In the genomic region with DNA sequence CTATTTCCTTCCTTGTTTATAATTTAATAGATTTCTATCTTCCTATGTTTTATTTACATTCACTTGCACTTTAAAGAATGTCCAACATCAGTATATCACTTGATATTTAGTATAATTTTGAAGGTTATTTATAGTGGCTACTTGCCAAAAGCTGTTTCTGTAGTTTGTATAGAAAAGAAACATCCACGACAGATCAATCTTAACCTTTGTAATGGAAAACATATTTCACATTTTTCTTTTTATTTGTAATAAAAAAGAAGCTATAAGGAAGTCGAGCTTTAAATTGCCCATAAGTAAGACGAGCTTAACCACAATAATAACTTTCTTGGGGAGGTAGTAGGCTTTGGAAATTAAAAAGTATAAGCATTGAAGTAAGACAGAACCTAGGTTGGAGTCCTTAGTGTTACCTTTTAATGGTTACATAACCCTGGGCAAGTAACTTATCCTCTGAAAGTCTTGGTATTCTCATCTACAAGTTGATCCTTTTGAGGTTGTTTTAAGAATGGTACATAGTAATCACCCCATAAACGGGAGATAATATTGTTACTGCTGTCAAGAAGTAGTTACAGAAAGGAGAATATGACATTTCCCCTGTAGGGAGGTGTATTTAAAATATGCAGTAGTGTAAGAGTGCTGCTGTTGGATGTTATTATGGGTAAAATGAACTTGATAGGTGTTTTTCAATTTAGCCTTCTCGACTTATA, we compare ENCODE assay signal across 19 cellular contexts. TPM values are rescaled to one million over a fixed set of nuclear protein-coding genes. Genes with fewer than 3 reads are reported as not detected.
A peak's percentile ranks its signal among the peaks of the same experiment; 100 is the strongest.
DNase-seq lines count a peak whose midpoint lies in the region; ATAC-seq and TF ChIP-seq lines count a peak whose summit lies in the region.
"Had no signal": no experiment of that assay in that cellular context is flagged by ENCODE, and none has a peak within 500 bp of the region (broad histone marks: within the 10 kb centered on the region; RNA-seq: fewer than 3 reads in every experiment).

No MANE protein-coding gene starts in this region.

- CTCF ChIA-PET in Calu3 (lab: Charles Lee), result interaction anchor here (1.1 to 1.5 kb wide), 2 partner anchors 25 to 33 kb away, joined by 3 to 4 read pairs; partner anchors contain the start of gene CPED1
- CTCF ChIA-PET in PC-9 (lab: Charles Lee), result interaction anchor here (0.6 kb wide), 1 partner anchor 33 kb away, joined by 3 read pairs; the partner anchor contains the start of gene CPED1

- no peaks in the 10 kb centered on the region for H4K20me1 ChIP-seq in PC-9 (ENCODE audit: insufficient read depth)

- H3K27me3 ChIP-seq in PC-9 (ENCODE audit: insufficient read depth, low read depth) (no peaks in the 10 kb centered on the region), gastroesophageal sphincter (no peaks in the 10 kb centered on the region), sigmoid colon (no peaks in the 10 kb centered on the region)
- H3K27me3 ChIP-seq: suprapubic skin had no signal

- no peak overlapping the region for H3K4me3 Mint-ChIP-seq in Calu3 (ENCODE audit: low read depth, unreplicated experiment)
- H3K4me3 Mint-ChIP-seq: neural crest cell; T-helper 2 cell treated with Interferon-gamma antibody and Interleukin-4, amounts not matched to agents 5 μg/mL and 100 μg/mL, for 36 hours; WTC11 had no signal

- H3K36me3 ChIP-seq in PC-9 (ENCODE audit: low read depth) (no peaks in the 10 kb centered on the region), gastroesophageal sphincter (no peaks in the 10 kb centered on the region), sigmoid colon (no peaks in the 10 kb centered on the region)
- H3K36me3 ChIP-seq: suprapubic skin had no signal

- H3K9me3 ChIP-seq in PC-9 (ENCODE audit: insufficient read depth, low read depth) (no peaks in the 10 kb centered on the region), gastroesophageal sphincter (no peaks in the 10 kb centered on the region), sigmoid colon (no peaks in the 10 kb centered on the region)
- H3K9me3 ChIP-seq: suprapubic skin had no signal

- intact Hi-C loops in Calu3 (cut with micrococcal nuclease; ENCODE audit: unreplicated experiment), result loop anchor here (5.0 kb wide), 1 partner anchor 56 kb away; no protein-coding TSS in a partner anchor
- intact Hi-C loops in PC-9 (cut with micrococcal nuclease; ENCODE audit: unreplicated experiment), result no loop called here
- intact Hi-C loops in sigmoid colon (cut with DNase I), result no loop called here

- peaks cover 32% of the 10 kb centered on the region for H3K4me1 Mint-ChIP-seq in Calu3 (ENCODE audit: low read depth, unreplicated experiment)

- H3K27ac ChIP-seq in PC-9, result peak overlapping the region; percentile 52; the same call in 1 of the 2 replicates
- H3K27ac ChIP-seq in gastroesophageal sphincter, result peak overlapping the region; percentile 23 to 50 (median 36)
- peak overlapping the region; percentile 52 to 80 (median 66) for H3K27ac ChIP-seq in sigmoid colon
- H3K27ac ChIP-seq: suprapubic skin had no signal

- no peak for ATAC-seq in gastroesophageal sphincter
- no peak for ATAC-seq in GM21529 (IDR thresholded peaks at IDR 0.05; ENCODE audit: unreplicated experiment)
- ATAC-seq in GM19324 (IDR thresholded peaks at IDR 0.05; ENCODE audit: low FRiP score, unreplicated experiment), result no peak
- ATAC-seq: WTC11 had no signal

- H3K27me3 Mint-ChIP-seq in Calu3 (ENCODE audit: unreplicated experiment), result no peaks in the 10 kb centered on the region

- BruUV-seq in Calu3 (replicated peaks; lab: Mats Ljungman, UMichigan) (no TSS peak), PC-9 (replicated peaks; lab: Mats Ljungman, UMichigan) (no TSS peak)

- no peaks in the 10 kb centered on the region for H3K9me2 ChIP-seq in PC-9 (ENCODE audit: insufficient read depth)

- peak overlapping the region; percentile 40 for H3K27ac Mint-ChIP-seq in Calu3 (ENCODE audit: unreplicated experiment)
- H3K27ac Mint-ChIP-seq: T-helper 2 cell treated with Interferon-gamma antibody and Interleukin-4, amounts not matched to agents 5 μg/mL and 100 μg/mL, for 36 hours; WTC11 had no signal

- no peak for TF ChIP-seq POLR2A in gastroesophageal sphincter (IDR thresholded peaks at IDR 0.05)
- TF ChIP-seq POLR2A in sigmoid colon (IDR thresholded peaks at IDR 0.05), result no peak

- 50 to 59% methylated on average over 5 of the region's 5 CpGs for WGBS in gastroesophageal sphincter (ENCODE audit: low coverage in 1 of 2), 2 donors
- WGBS in sigmoid colon, 2 donors, result 32 to 61% methylated on average over 5 of the region's 5 CpGs

- H3K79me2 ChIP-seq in PC-9 (ENCODE audit: low read depth), result no peaks in the 10 kb centered on the region

- POLR2A ChIA-PET in PC-9 (lab: Charles Lee; ENCODE audit: unreplicated experiment), result no interaction called here

- no peak overlapping the region for H3K4me2 ChIP-seq in PC-9

- DNase-seq in Calu3 (no peak), PC-9 (no peak), sigmoid colon (no peak), NCI-H69 (lab: John Stamatoyannopoulos, UW) (no peak), occipital lobe (lab: John Stamatoyannopoulos, UW) (no peak)
- DNase-seq: activated CD4-positive, alpha-beta T cell treated with anti-CD3 and anti-CD28 coated beads, Interleukin-2, amount 50 U/mL, for 4 hours; activated CD8-positive, alpha-beta memory T cell treated with anti-CD3 and anti-CD28 coated beads, Interleukin-2, amount 50 U/mL, for 48 hours; C1 segment of cervical spinal cord; GOT3; KG1; NCI-H1694 treated with DMSO at 0.1 percent for 48 hours; NCI-H2227 treated with DMSO at 0.1 percent for 48 hours had no signal

- H3K36me3 Mint-ChIP-seq in Calu3 (ENCODE audit: insufficient read depth, unreplicated experiment), result no peaks in the 10 kb centered on the region
- H3K36me3 Mint-ChIP-seq: WTC11 had no signal

- peaks cover 23% of the 10 kb centered on the region; the same call in 1 of the 2 replicates for H3K4me1 ChIP-seq in PC-9 (replicated peaks; ENCODE audit: insufficient read depth)
- H3K4me1 ChIP-seq in gastroesophageal sphincter, result peaks cover 12 to 83% (median 14%) of the 10 kb centered on the region in 3 donors
- peaks cover 0 to 93% (median 71%) of the 10 kb centered on the region in 4 donors for H3K4me1 ChIP-seq in sigmoid colon

- H3K9me3 Mint-ChIP-seq in Calu3 (ENCODE audit: low read depth, unreplicated experiment), result no peaks in the 10 kb centered on the region
- H3K9me3 Mint-ChIP-seq: neural crest cell; T-helper 2 cell treated with Interferon-gamma antibody and Interleukin-4, amounts not matched to agents 5 μg/mL and 100 μg/mL, for 36 hours had no signal

- TF ChIP-seq CTCF in Calu3 (IDR thresholded peaks at IDR 0.05; ENCODE audit: unreplicated experiment) (no peak), PC-9 (conservative IDR thresholded peaks at IDR 0.05) (no peak), gastroesophageal sphincter (IDR thresholded peaks at IDR 0.05) (no peak), sigmoid colon (IDR thresholded peaks at IDR 0.05) (no peak)

- H3K4me3 ChIP-seq in PC-9, result no peak overlapping the region
- no peak overlapping the region for H3K4me3 ChIP-seq in gastroesophageal sphincter
- H3K4me3 ChIP-seq in sigmoid colon, result no peak overlapping the region
- H3K4me3 ChIP-seq: suprapubic skin had no signal

- TF ChIP-seq EP300 in gastroesophageal sphincter (IDR thresholded peaks at IDR 0.05), result no peak
- no peak for TF ChIP-seq EP300 in sigmoid colon (IDR thresholded peaks at IDR 0.05)

- peaks cover 4% of the 10 kb centered on the region for H3F3A ChIP-seq in PC-9 (ENCODE audit: insufficient read depth, low read depth)

- H2AFZ ChIP-seq in PC-9, result no peak overlapping the region

RNA-seq across cellular contexts. Expression of gene CPED1, which starts 32.9 kb away (rescaled TPM):
- total RNA-seq in Calu3 (2022), result 0.24 and 0.76 TPM in 2 replicates
- total RNA-seq in PC-9 (2021), result 1.2 and 2.4 TPM in 2 replicates
- total RNA-seq in gastroesophageal sphincter, result 10 to 100 TPM; 35.1 to 97.7 (median 60.5) TPM
- total RNA-seq in sigmoid colon, result 100 to 1,000 TPM in 1 of 4 donors, 10 to 100 TPM in 3; 79.6 to 120 (median 89.3) TPM
- polyA plus RNA-seq in sigmoid colon, result 1 to 10 TPM; 1.2 to 2.2 (median 1.8) TPM
- total RNA-seq in occipital lobe, result 3.9 TPM
